Comparison of ENCODE assay signal across 8 cellular contexts in genomic region chr4:118592289-118592688, GRCh38.
A peak's percentile ranks its signal among the peaks of the same experiment; 100 is the strongest.
DNase-seq lines count a peak whose midpoint lies in the region; ATAC-seq and TF ChIP-seq lines count a peak whose summit lies in the region.
"Not testable (repeated sequence)": the region's sequence is repeated elsewhere in the genome, so short reads cannot be mapped to it uniquely, and the experiment has no call there.

No MANE protein-coding gene starts in this region.

- 100% methylated on average over 4 to 5 of the region's 14 CpGs for WGBS in mesodermal cell (ENCODE audit: insufficient coverage in 2 of 2), 2 experiments

- not testable (repeated sequence) for H3K27me3 ChIP-seq in cardiac muscle cell, gastrocnemius medialis, vagina

- H3K27ac ChIP-seq in cardiac muscle cell; mesodermal cell (ENCODE audit: low read depth, low read length, severe bottlenecking): not testable (repeated sequence)
- H3K27ac ChIP-seq in gastrocnemius medialis (peak overlapping the region; percentile 77 to 87 (median 82)), vagina (peak overlapping the region; percentile 84)

- peak overlapping the region; percentile 68; the same call in 1 of the 2 replicates for H3K9ac ChIP-seq in ES-I3 (ENCODE audit: low read depth, low read length)

- DNase-seq in NB4 (ENCODE audit: low read depth); activated CD8-positive, alpha-beta T cell treated with anti-CD3 and anti-CD28 coated beads for 36 hours; cardiac fibroblast (ENCODE audit: low read depth in 2 of 2); cardiac muscle cell (ENCODE audit: low read depth in 1 of 2, low spot score in 1 of 2); gastrocnemius medialis; vagina (ENCODE audit: extremely low spot score in 2 of 2): not testable (repeated sequence)

- TF ChIP-seq POLR2A in NB4 (IDR thresholded peaks at IDR 0.05; ENCODE audit: extremely low read depth, insufficient read length); gastrocnemius medialis (IDR thresholded peaks at IDR 0.05); vagina (IDR thresholded peaks at IDR 0.05): not testable (repeated sequence)

- not testable (repeated sequence) for H3K4me1 ChIP-seq in ES-I3 (ENCODE audit: insufficient read depth, low read length); cardiac muscle cell (ENCODE audit: low read depth); mesodermal cell (ENCODE audit: control insufficient read depth, insufficient read depth, low read length, poor library complexity, severe bottlenecking); gastrocnemius medialis; vagina

- not testable (repeated sequence) for H3K36me3 ChIP-seq in ES-I3 (ENCODE audit: insufficient read depth, low read length); cardiac muscle cell; mesodermal cell (ENCODE audit: control insufficient read depth, insufficient read depth, low read length); gastrocnemius medialis; vagina

- H3K36me3 Mint-ChIP-seq in activated CD8-positive, alpha-beta T cell treated with anti-CD3 and anti-CD28 coated beads for 36 hours (ENCODE audit: low read depth): not testable (repeated sequence)

- peak overlapping the region; percentile 100 for H3K27ac Mint-ChIP-seq in activated CD8-positive, alpha-beta T cell treated with anti-CD3 and anti-CD28 coated beads for 36 hours

- not testable (repeated sequence) for H3K9me3 ChIP-seq in ES-I3 (ENCODE audit: control insufficient read depth, insufficient read depth, low read length); cardiac muscle cell (ENCODE audit: low read depth); mesodermal cell (ENCODE audit: control insufficient read depth, low read length); gastrocnemius medialis; vagina

- H3K4me3 Mint-ChIP-seq in activated CD8-positive, alpha-beta T cell treated with anti-CD3 and anti-CD28 coated beads for 36 hours: peak overlapping the region; percentile 97

- not testable (repeated sequence) for H3K9me3 Mint-ChIP-seq in activated CD8-positive, alpha-beta T cell treated with anti-CD3 and anti-CD28 coated beads for 36 hours

- H3K27me3 Mint-ChIP-seq in activated CD8-positive, alpha-beta T cell treated with anti-CD3 and anti-CD28 coated beads for 36 hours: not testable (repeated sequence)

- CTCF ChIA-PET in activated CD8-positive, alpha-beta T cell treated with anti-CD3 and anti-CD28 coated beads for 36 hours (lab: Charles Lee): interaction anchor here (0.8 kb wide), 1 partner anchor 93 kb away, joined by 5 read pairs; the partner anchor contains the start of gene METTL14

- H3K4me3 ChIP-seq in NB4 (ENCODE audit: low read depth, low read length) (peak overlapping the region; percentile 75), cardiac fibroblast (replicated peaks in 1 of 2; ENCODE audit: low read depth in 2 of 2, low read length in 2 of 2) (peak overlapping the region; percentile 51 to 60), cardiac muscle cell (peak overlapping the region; percentile 35), mesodermal cell (ENCODE audit: extremely low read depth, insufficient read depth, low read length, poor library complexity, severe bottlenecking) (peak overlapping the region; percentile 52), gastrocnemius medialis (peak overlapping the region; percentile 53 to 72 (median 70)), vagina (peak overlapping the region; percentile 18 to 60)

- not testable (repeated sequence) for TF ChIP-seq CTCF in NB4 (IDR thresholded peaks at IDR 0.05; ENCODE audit: low read depth, low read length); activated CD8-positive, alpha-beta T cell treated with anti-CD3 and anti-CD28 coated beads for 36 hours (IDR thresholded peaks at IDR 0.05); cardiac fibroblast (IDR thresholded peaks at IDR 0.05; ENCODE audit: low read depth, low read length); cardiac muscle cell (IDR thresholded peaks at IDR 0.05; ENCODE audit: low read depth, low read length); gastrocnemius medialis (IDR thresholded peaks at IDR 0.05 in 4 of 5, conservative IDR thresholded peaks at IDR 0.05 in 1 of 5); vagina (IDR thresholded peaks at IDR 0.05)

- not testable (repeated sequence) for ATAC-seq in activated CD8-positive, alpha-beta T cell treated with anti-CD3 and anti-CD28 coated beads for 36 hours; gastrocnemius medialis

- intact Hi-C loops in activated CD8-positive, alpha-beta T cell treated with anti-CD3 and anti-CD28 coated beads for 36 hours (cut with micrococcal nuclease); gastrocnemius medialis (cut with DNase I; ENCODE audit: low total_unique reads); vagina (cut with DNase I): not testable (repeated sequence)

- POLR2A ChIA-PET in activated CD8-positive, alpha-beta T cell treated with anti-CD3 and anti-CD28 coated beads for 36 hours (lab: Charles Lee): not testable (repeated sequence)

- in situ Hi-C loops in gastrocnemius medialis (cut with MboI; ENCODE audit: low sequenced_read_pairs in 4 of 4): loop anchor here in 1 of 4 donors (25.0 kb wide), 1 partner anchor 245 kb away; the partner anchor contains the start of gene SEC24D

- peaks cover 12% of the 10 kb centered on the region for H3K4me1 Mint-ChIP-seq in activated CD8-positive, alpha-beta T cell treated with anti-CD3 and anti-CD28 coated beads for 36 hours (ENCODE audit: low read depth)
